17 cellular contexts compared by ENCODE assay signal in the genomic region with DNA sequence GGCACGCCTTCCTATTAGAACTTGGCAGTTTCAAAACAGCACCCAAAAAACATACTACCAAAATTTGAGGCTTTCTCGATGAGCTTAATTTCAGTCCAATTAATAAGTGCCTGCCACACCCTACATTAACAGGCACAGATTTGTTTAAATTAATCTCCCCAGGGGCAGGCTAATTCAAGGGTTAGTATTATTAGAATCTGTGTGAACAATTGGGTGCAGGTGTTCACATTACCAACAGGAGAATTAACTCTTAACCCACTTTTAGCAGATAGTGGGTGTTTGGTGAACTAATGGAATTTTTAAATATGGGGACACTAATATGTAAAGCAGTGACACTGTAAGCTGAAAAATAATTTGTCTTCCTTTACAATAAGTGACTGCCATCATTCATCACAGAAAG. TPM values are rescaled to one million over a fixed set of nuclear protein-coding genes. Genes with fewer than 3 reads are reported as not detected.
DNase-seq lines count a peak whose midpoint lies in the region; ATAC-seq and TF ChIP-seq lines count a peak whose summit lies in the region.
"Had no signal": no experiment of that assay in that cellular context is flagged by ENCODE, and none has a peak within 500 bp of the region (broad histone marks: within the 10 kb centered on the region; RNA-seq: fewer than 3 reads in every experiment).

No MANE protein-coding gene starts in this region.

- H2AFZ ChIP-seq in Karpas-422 (ENCODE audit: low read length): no peak overlapping the region
- H2AFZ ChIP-seq: neural progenitor cell had no signal

- peak overlapping the region; percentile 97 for H3K4me2 ChIP-seq in Karpas-422 (ENCODE audit: low read depth, low read length, poor library complexity, severe bottlenecking)
- H3K4me2 ChIP-seq: neural progenitor cell had no signal

- peaks cover 71% of the 10 kb centered on the region for H3K4me1 Mint-ChIP-seq in activated naive CD8-positive, alpha-beta T cell (ENCODE audit: low read depth)
- peaks cover 52% of the 10 kb centered on the region for H3K4me1 Mint-ChIP-seq in activated naive CD8-positive, alpha-beta T cell treated with anti-CD3 and anti-CD28 coated beads for 36 hours
- H3K4me1 Mint-ChIP-seq in WTC11 (peaks cover 55% of the 10 kb centered on the region), glutamatergic neuron (ENCODE audit: low read depth, unreplicated experiment) (peaks cover 21% of the 10 kb centered on the region)
- peaks cover 33 to 80% of the 10 kb centered on the region in 2 donors for H3K4me1 Mint-ChIP-seq in stimulated activated naive B cell treated with anti-CD40 and anti-IgM and Interleukin-4, amounts not matched to agents 10 μg/mL and 1 μg/mL and 100 μg/mL, for 72 hours

- H4K20me1 ChIP-seq in Karpas-422 (ENCODE audit: insufficient read depth, low read depth, low read length): peaks cover 7% of the 10 kb centered on the region

- H3K27me3 Mint-ChIP-seq in activated naive CD8-positive, alpha-beta T cell: no peaks in the 10 kb centered on the region
- H3K27me3 Mint-ChIP-seq in activated naive CD8-positive, alpha-beta T cell treated with anti-CD3 and anti-CD28 coated beads for 36 hours: no peaks in the 10 kb centered on the region
- H3K27me3 Mint-ChIP-seq in WTC11 (ENCODE audit: low read depth) (no peaks in the 10 kb centered on the region), glutamatergic neuron (ENCODE audit: unreplicated experiment) (peaks cover 5% of the 10 kb centered on the region)
- H3K27me3 Mint-ChIP-seq in stimulated activated naive B cell treated with anti-CD40 and anti-IgM and Interleukin-4, amounts not matched to agents 10 μg/mL and 1 μg/mL and 100 μg/mL, for 72 hours: no peaks in the 10 kb centered on the region

- peak overlapping the region; percentile 46 for H3K27ac Mint-ChIP-seq in activated naive CD8-positive, alpha-beta T cell
- no peak overlapping the region for H3K27ac Mint-ChIP-seq in activated naive CD8-positive, alpha-beta T cell treated with anti-CD3 and anti-CD28 coated beads for 36 hours
- H3K27ac Mint-ChIP-seq in WTC11 (peak overlapping the region; percentile 32; the same call in 1 of the 2 replicates), glutamatergic neuron (ENCODE audit: unreplicated experiment) (no peak overlapping the region)
- H3K27ac Mint-ChIP-seq in stimulated activated naive B cell treated with anti-CD40 and anti-IgM and Interleukin-4, amounts not matched to agents 10 μg/mL and 1 μg/mL and 100 μg/mL, for 72 hours: peak overlapping the region; percentile 89
- H3K27ac Mint-ChIP-seq: neural progenitor cell; T-helper 1 cell treated with Interleukin-12 subunit alpha and Interleukin-12 subunit beta and Interleukin-4 antibody, amounts not matched to agents 30 μg/mL and 1 μg/mL, for 36 hours had no signal

- H3K36me3 Mint-ChIP-seq in activated naive CD8-positive, alpha-beta T cell: peaks cover 8% of the 10 kb centered on the region
- peaks cover 15% of the 10 kb centered on the region for H3K36me3 Mint-ChIP-seq in activated naive CD8-positive, alpha-beta T cell treated with anti-CD3 and anti-CD28 coated beads for 36 hours
- H3K36me3 Mint-ChIP-seq in WTC11 (peaks cover 6% of the 10 kb centered on the region), glutamatergic neuron (ENCODE audit: unreplicated experiment) (no peaks in the 10 kb centered on the region)
- peaks cover 12 to 24% of the 10 kb centered on the region in 2 donors for H3K36me3 Mint-ChIP-seq in stimulated activated naive B cell treated with anti-CD40 and anti-IgM and Interleukin-4, amounts not matched to agents 10 μg/mL and 1 μg/mL and 100 μg/mL, for 72 hours

- TF ChIP-seq CTCF in WTC11 (IDR thresholded peaks at IDR 0.05): no peak
- no peak for TF ChIP-seq CTCF in glutamatergic neuron (IDR thresholded peaks at IDR 0.05; ENCODE audit: partially characterized antibody, unreplicated experiment)

- no peak for ATAC-seq in WTC11
- no peak for ATAC-seq in stimulated activated naive B cell treated with anti-CD40 and anti-IgM and Interleukin-4, amounts not matched to agents 10 μg/mL and 1 μg/mL and 100 μg/mL, for 72 hours (replicated peaks)
- ATAC-seq: heart left ventricle had no signal

- H3K27ac ChIP-seq in Karpas-422 (ENCODE audit: low read length): peak overlapping the region; percentile 98
- H3K27ac ChIP-seq: heart left ventricle, neural progenitor cell, uterus had no signal

- peaks cover 83% of the 10 kb centered on the region for H3K79me2 ChIP-seq in Karpas-422 (ENCODE audit: low read length)

- H3K4me3 Mint-ChIP-seq in activated naive CD8-positive, alpha-beta T cell: peak overlapping the region; percentile 27
- no peak overlapping the region for H3K4me3 Mint-ChIP-seq in activated naive CD8-positive, alpha-beta T cell treated with anti-CD3 and anti-CD28 coated beads for 36 hours
- H3K4me3 Mint-ChIP-seq in WTC11: no peak overlapping the region
- peak overlapping the region; percentile 48 to 70 for H3K4me3 Mint-ChIP-seq in stimulated activated naive B cell treated with anti-CD40 and anti-IgM and Interleukin-4, amounts not matched to agents 10 μg/mL and 1 μg/mL and 100 μg/mL, for 72 hours
- no peak overlapping the region for H3K4me3 Mint-ChIP-seq in glutamatergic neuron (ENCODE audit: unreplicated experiment)
- H3K4me3 Mint-ChIP-seq: neural progenitor cell; T-helper 1 cell treated with Interleukin-12 subunit alpha and Interleukin-12 subunit beta and Interleukin-4 antibody, amounts not matched to agents 30 μg/mL and 1 μg/mL, for 36 hours had no signal

- peaks cover 31% of the 10 kb centered on the region for H3K36me3 ChIP-seq in Karpas-422 (ENCODE audit: insufficient read depth, low read length)
- H3K36me3 ChIP-seq: heart left ventricle, neural progenitor cell, uterus had no signal

- POLR2A ChIA-PET in WTC11 (lab: Charles Lee): no interaction called here

- H3K27me3 ChIP-seq in Karpas-422 (ENCODE audit: low read length): no peaks in the 10 kb centered on the region
- H3K27me3 ChIP-seq: heart left ventricle, neural progenitor cell, uterus had no signal

- no peak for DNase-seq in activated naive CD8-positive, alpha-beta T cell treated with anti-CD3 and anti-CD28 coated beads for 36 hours
- DNase-seq in Karpas-422 (peak; percentile 95), WTC11 (ENCODE audit: low spot score) (no peak), erythroblast (lab: John Stamatoyannopoulos, UW) (no peak), SHP77 (lab: John Stamatoyannopoulos, UW) (no peak), glutamatergic neuron (no peak)
- DNase-seq in stimulated activated naive B cell treated with anti-CD40 and anti-IgM and Interleukin-4, amounts not matched to agents 10 μg/mL and 1 μg/mL and 100 μg/mL, for 72 hours: no peak
- DNase-seq: activated CD8-positive, alpha-beta memory T cell treated with anti-CD3 and anti-CD28 coated beads, Interleukin-2, amount 50 U/mL, for 4 hours; activated naive CD4-positive, alpha-beta T cell treated with Interleukin-2 at 50 U/mL for 16 hours; heart left ventricle; islet precursor cell; mammary epithelial cell; SHP77 treated with DMSO at 0.1 percent for 48 hours; uterus had no signal

- H3K9me3 Mint-ChIP-seq in activated naive CD8-positive, alpha-beta T cell (ENCODE audit: low read depth): no peaks in the 10 kb centered on the region
- H3K9me3 Mint-ChIP-seq in activated naive CD8-positive, alpha-beta T cell treated with anti-CD3 and anti-CD28 coated beads for 36 hours: no peaks in the 10 kb centered on the region
- H3K9me3 Mint-ChIP-seq in WTC11 (no peaks in the 10 kb centered on the region), glutamatergic neuron (ENCODE audit: unreplicated experiment) (peaks cover 5% of the 10 kb centered on the region)
- H3K9me3 Mint-ChIP-seq in stimulated activated naive B cell treated with anti-CD40 and anti-IgM and Interleukin-4, amounts not matched to agents 10 μg/mL and 1 μg/mL and 100 μg/mL, for 72 hours: no peaks in the 10 kb centered on the region
- H3K9me3 Mint-ChIP-seq: T-helper 1 cell treated with Interleukin-12 subunit alpha and Interleukin-12 subunit beta and Interleukin-4 antibody, amounts not matched to agents 30 μg/mL and 1 μg/mL, for 36 hours had no signal

- H3K9ac ChIP-seq in Karpas-422 (ENCODE audit: low read length): peak overlapping the region; percentile 42
- H3K9ac ChIP-seq: neural progenitor cell had no signal

- H3K9me3 ChIP-seq in Karpas-422 (ENCODE audit: low read length): no peaks in the 10 kb centered on the region
- H3K9me3 ChIP-seq: heart left ventricle, uterus had no signal

- H3K4me3 ChIP-seq in Karpas-422 (ENCODE audit: low read length): peak overlapping the region; percentile 50
- H3K4me3 ChIP-seq: heart left ventricle, neural progenitor cell, uterus had no signal

- peaks cover 82% of the 10 kb centered on the region for H3K4me1 ChIP-seq in Karpas-422 (ENCODE audit: low read length)

- H3K9me2 ChIP-seq in Karpas-422 (replicated peaks; ENCODE audit: insufficient read depth, low read length): no peaks in the 10 kb centered on the region

- TF ChIP-seq POLR2A in erythroblast (IDR thresholded peaks at IDR 0.05; ENCODE audit: low read length): no peak

- CTCF ChIA-PET in WTC11 (lab: Charles Lee): no interaction called here

TF ChIP-seq in WTC11, 78 proteins besides CTCF, POLR2A, EP300 and RAD21 (continues in another document):
- TF ChIP-seq TEAD4 (CRISPR knock-in tag; IDR thresholded peaks at IDR 0.05): no peak
- TF ChIP-seq FOXP1 (CRISPR knock-in tag; IDR thresholded peaks at IDR 0.05; ENCODE audit: borderline replicate concordance): no peak
- TF ChIP-seq SMAD3 (CRISPR knock-in tag; IDR thresholded peaks at IDR 0.05; ENCODE audit: borderline replicate concordance): no peak
- TF ChIP-seq, protein P1, sequence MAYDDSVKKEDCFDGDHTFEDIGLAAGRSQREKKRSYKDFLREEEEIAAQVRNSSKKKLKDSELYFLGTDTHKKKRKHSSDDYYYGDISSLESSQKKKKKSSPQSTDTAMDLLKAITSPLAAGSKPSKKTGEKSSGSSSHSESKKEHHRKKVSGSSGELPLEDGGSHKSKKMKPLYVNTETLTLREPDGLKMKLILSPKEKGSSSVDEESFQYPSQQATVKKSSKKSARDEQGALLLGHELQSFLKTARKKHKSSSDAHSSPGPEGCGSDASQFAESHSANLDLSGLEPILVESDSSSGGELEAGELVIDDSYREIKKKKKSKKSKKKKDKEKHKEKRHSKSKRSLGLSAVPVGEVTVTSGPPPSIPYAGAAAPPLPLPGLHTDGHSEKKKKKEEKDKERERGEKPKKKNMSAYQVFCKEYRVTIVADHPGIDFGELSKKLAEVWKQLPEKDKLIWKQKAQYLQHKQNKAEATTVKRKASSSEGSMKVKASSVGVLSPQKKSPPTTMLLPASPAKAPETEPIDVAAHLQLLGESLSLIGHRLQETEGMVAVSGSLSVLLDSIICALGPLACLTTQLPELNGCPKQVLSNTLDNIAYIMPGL (CRISPR knock-in tag; IDR thresholded peaks at IDR 0.05): no peak

RNA-seq across cellular contexts. Expression of a gene that starts 4.1 kb away (rescaled TPM):
- 100 to 1,000 TPM; 116 to 133 TPM for total RNA-seq in activated naive CD8-positive, alpha-beta T cell treated with anti-CD3 and anti-CD28 coated beads for 36 hours
- total RNA-seq in Karpas-422 (2014; rRNA removed; shearing (Covaris generic); ENCODE audit: low replicate concordance): 53.5 and 61.3 TPM in 2 replicates
- total RNA-seq in WTC11 (2021): 32.8 to 42.7 TPM (median 37.4 TPM) in 3 replicates
- total RNA-seq in glutamatergic neuron (ENCODE audit: unreplicated experiment): 30.6 TPM

RNA-seq across cellular contexts. Expression of a gene that starts 48.9 kb away (rescaled TPM):
- total RNA-seq in activated naive CD8-positive, alpha-beta T cell treated with anti-CD3 and anti-CD28 coated beads for 36 hours: 10 to 100 TPM; 10.3 to 11.2 TPM
- 20.1 and 43.2 TPM in 2 replicates for total RNA-seq in Karpas-422 (2014; rRNA removed; shearing (Covaris generic); ENCODE audit: low replicate concordance)
- total RNA-seq in WTC11 (2021) (41.6 to 52.0 TPM (median 43.8 TPM) in 3 replicates), glutamatergic neuron (ENCODE audit: unreplicated experiment) (36.3 TPM)

Comparison
In these comparisons a context has a peak if more than half of its experiments do, and no peak if none do; other contexts are left out.
1. H3K27ac Mint-ChIP-seq: peak in activated naive CD8-positive, alpha-beta T cell (single experiment), WTC11 (single experiment) and stimulated activated naive B cell treated with anti-CD40 and anti-IgM and Interleukin-4, amounts not matched to agents 10 μg/mL and 1 μg/mL and 100 μg/mL, for 72 hours (single experiment); none in activated naive CD8-positive, alpha-beta T cell treated with anti-CD3 and anti-CD28 coated beads for 36 hours (single experiment) and glutamatergic neuron (single experiment).
2. H3K4me3 Mint-ChIP-seq: peak in activated naive CD8-positive, alpha-beta T cell (single experiment) and stimulated activated naive B cell treated with anti-CD40 and anti-IgM and Interleukin-4, amounts not matched to agents 10 μg/mL and 1 μg/mL and 100 μg/mL, for 72 hours (2 of 2); none in activated naive CD8-positive, alpha-beta T cell treated with anti-CD3 and anti-CD28 coated beads for 36 hours (single experiment), WTC11 (single experiment) and glutamatergic neuron (single experiment).